In the genomic region with DNA sequence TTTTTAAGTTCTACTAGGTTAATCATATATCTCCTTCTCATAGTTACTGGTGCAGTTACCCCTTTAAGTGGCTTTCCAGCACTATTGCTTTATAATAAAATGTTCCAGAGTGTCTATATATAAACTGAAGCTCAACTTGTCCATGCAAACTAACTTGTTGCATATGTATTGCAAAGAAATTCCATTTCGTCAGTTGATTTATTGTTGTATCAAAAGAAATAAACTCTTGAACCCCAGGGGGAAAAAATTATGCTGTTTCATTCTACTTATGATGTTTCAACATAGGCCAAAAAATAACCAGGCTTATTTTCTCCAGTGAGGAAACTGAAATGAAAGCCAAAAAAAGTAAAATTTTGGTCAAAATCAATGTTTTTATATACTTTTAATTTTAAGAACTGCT, we compare ENCODE assay signal across 23 cellular contexts.
A peak's percentile ranks its signal among the peaks of the same experiment; 100 is the strongest.
DNase-seq lines count a peak whose midpoint lies in the region; ATAC-seq and TF ChIP-seq lines count a peak whose summit lies in the region.
"Had no signal": no experiment of that assay in that cellular context is flagged by ENCODE, and none has a peak within 500 bp of the region (broad histone marks: within the 10 kb centered on the region; RNA-seq: fewer than 3 reads in every experiment).

No MANE protein-coding gene starts in this region.

- no peak for ATAC-seq in GM18870 (IDR thresholded peaks at IDR 0.05; ENCODE audit: unreplicated experiment)
- ATAC-seq: A549, GM12878, HCT116 had no signal

- H3K9ac ChIP-seq in SK-N-MC (ENCODE audit: insufficient read length): peak overlapping the region; percentile 72
- H3K9ac ChIP-seq: BLaER1 treated with 17β-estradiol and CSF1 and Interleukin-3, amounts not matched to agents 10 nM and 100 nM; GM23248 had no signal

- H3K27ac ChIP-seq in SK-N-MC: peak overlapping the region; percentile 92
- H3K27ac ChIP-seq: A549; BLaER1 treated with 17β-estradiol and CSF1 and Interleukin-3, amounts not matched to agents 10 nM and 100 nM; GM23248 had no signal

- H3K4me3 ChIP-seq in SK-N-MC: peak overlapping the region; percentile 70
- H3K4me3 ChIP-seq in fibroblast of the aortic adventitia (ENCODE audit: low read depth, low read length): no peak overlapping the region
- H3K4me3 ChIP-seq: A549; BLaER1 treated with 17β-estradiol and CSF1 and Interleukin-3, amounts not matched to agents 10 nM and 100 nM; GM12878; GM23248 had no signal

- H3K9me3 ChIP-seq in SK-N-MC (ENCODE audit: low read depth, low read length): no peaks in the 10 kb centered on the region
- H3K9me3 ChIP-seq: A549; BE2C; BLaER1 treated with 17β-estradiol and CSF1 and Interleukin-3, amounts not matched to agents 10 nM and 100 nM had no signal

- no peak for TF ChIP-seq CTCF in fibroblast of the aortic adventitia (IDR thresholded peaks at IDR 0.05; ENCODE audit: insufficient read depth, low read length)

- DNase-seq in SK-N-MC (ENCODE audit: low read depth, low spot score) (no peak), dedifferentiated amniotic fluid mesenchymal stem cell (ENCODE audit: extremely low spot score) (peak; percentile 56), fibroblast of the aortic adventitia (ENCODE audit: low read depth) (peak; percentile 67), stromal cell of bone marrow (ENCODE audit: low read depth) (peak; percentile 10), SHP77 treated with DMSO at 0.1 percent for 48 hours (lab: John Stamatoyannopoulos, UW) (no peak), activated T-cell treated with anti-CD3 and anti-CD28 coated beads for 4 hours (no peak)
- DNase-seq: 8988T; ACHN; AML-193; BE2C; CD4-positive, alpha-beta T cell; CD8-positive, alpha-beta memory T cell; DMS 273 treated with DMSO at 0.1 percent for 48 hours; DMS79; EL; GDM1; GM23248; H9 had no signal

- H3K36me3 ChIP-seq in SK-N-MC (ENCODE audit: insufficient read depth, low read length): no peaks in the 10 kb centered on the region
- H3K36me3 ChIP-seq: BE2C; BLaER1 treated with 17β-estradiol and CSF1 and Interleukin-3, amounts not matched to agents 10 nM and 100 nM had no signal

Comparison
In these comparisons a context has a peak if more than half of its experiments do, and no peak if none do; other contexts are left out.
1. DNase-seq: peak in dedifferentiated amniotic fluid mesenchymal stem cell (single experiment), fibroblast of the aortic adventitia (single experiment) and stromal cell of bone marrow (single experiment); none in SK-N-MC (single experiment), SHP77 treated with DMSO at 0.1 percent for 48 hours (single experiment) and activated T-cell treated with anti-CD3 and anti-CD28 coated beads for 4 hours (single experiment).